ENCODE assay signal across 8 cellular contexts in genomic region chr2:144524190-144524957, GRCh38. TPM values are rescaled to one million over a fixed set of nuclear protein-coding genes. Genes with fewer than 3 reads are reported as not detected.
A peak's percentile ranks its signal among the peaks of the same experiment; 100 is the strongest.
DNase-seq lines count a peak whose midpoint lies in the region; ATAC-seq and TF ChIP-seq lines count a peak whose summit lies in the region.

No MANE protein-coding gene starts in this region.

- H3K4me1 ChIP-seq in ascending aorta = peaks cover 0 to 17% of the 10 kb centered on the region in 2 donors
- no peaks in the 10 kb centered on the region; the same call in 1 of the 2 replicates for H3K4me1 ChIP-seq in iPS DF 6.9 (ENCODE audit: control insufficient read depth, insufficient read depth, low read length)

- DNase-seq in DMS 273 treated with DMSO at 0.1 percent for 48 hours (lab: John Stamatoyannopoulos, UW) = peak; percentile 28
- peak; percentile 41 for DNase-seq in NCI-H2171 (lab: John Stamatoyannopoulos, UW)
- DNase-seq in ascending aorta (ENCODE audit: low spot score in 2 of 2) = peak in 1 of 2 donors; percentile 80
- DNase-seq in iPS DF 6.9 (ENCODE audit: low read depth, low spot score) = no peak
- DNase-seq in sciatic nerve (ENCODE audit: low spot score) = peak; percentile 84
- no peak for DNase-seq in HPDE6-E6E7 (ENCODE audit: extremely low spot score)
- DNase-seq in DMS153 treated with DMSO at 0.1 percent for 48 hours (lab: John Stamatoyannopoulos, UW; ENCODE audit: unreplicated experiment) = no peak
- DNase-seq in kidney tubule cell (ENCODE audit: low spot score) = no peak

- intact Hi-C loops in ascending aorta (cut with DNase I) = loop anchor here (2.0 to 5.0 kb wide), 6 partner anchors 83 to 1228 kb away; no protein-coding TSS in a partner anchor
- intact Hi-C loops in sciatic nerve (cut with DNase I) = loop anchor here (10.0 kb wide), 1 partner anchor 1230 kb away; no protein-coding TSS in a partner anchor

- no peaks in the 10 kb centered on the region for H3K9me3 ChIP-seq in ascending aorta
- H3K9me3 ChIP-seq in iPS DF 6.9 (ENCODE audit: control insufficient read depth, insufficient read depth, low read length) = no peaks in the 10 kb centered on the region

- peak; percentile 29 for ATAC-seq in sciatic nerve

- H3K27me3 ChIP-seq in ascending aorta = no peaks in the 10 kb centered on the region
- peaks cover 26% of the 10 kb centered on the region for H3K27me3 ChIP-seq in iPS DF 6.9 (ENCODE audit: control insufficient read depth, insufficient read depth, low read length)

- peak overlapping the region; percentile 85 to 86 for H3K4me3 ChIP-seq in ascending aorta
- peak overlapping the region; percentile 51; the same call in 1 of the 2 replicates for H3K4me3 ChIP-seq in iPS DF 6.9 (ENCODE audit: low read length)

- no CpG with 5 or more reads among the region's 54 CpGs for WGBS in iPS DF 6.9 (ENCODE audit: insufficient coverage, insufficient read length)

- H3K27ac ChIP-seq in ascending aorta (peak overlapping the region; percentile 99 to 100), iPS DF 6.9 (ENCODE audit: low read length) (no peak overlapping the region)

- TF ChIP-seq CTCF in ascending aorta (IDR thresholded peaks at IDR 0.05) = no peak

- H3K36me3 ChIP-seq in ascending aorta = no peaks in the 10 kb centered on the region
- no peaks in the 10 kb centered on the region for H3K36me3 ChIP-seq in iPS DF 6.9 (ENCODE audit: control insufficient read depth, insufficient read depth, low read length)

RNA-seq across cellular contexts. Expression of gene ZEB2, which starts 4.5 kb away (rescaled TPM):
- 74.6 TPM for total RNA-seq in ascending aorta
- 440 TPM for total RNA-seq in sciatic nerve

Comparison
In these comparisons a context has a peak if more than half of its experiments do, and no peak if none do; other contexts are left out.
1. DNase-seq: peak in DMS 273 treated with DMSO at 0.1 percent for 48 hours (single experiment), NCI-H2171 (single experiment) and sciatic nerve (single experiment); none in iPS DF 6.9 (single experiment), HPDE6-E6E7 (single experiment), DMS153 treated with DMSO at 0.1 percent for 48 hours (single experiment) and kidney tubule cell (single experiment).